In genomic region chr19:4971424-4971793, GRCh38 we compare ENCODE assay signal across 8 cellular contexts. TPM values are rescaled to one million over a fixed set of nuclear protein-coding genes. Genes with fewer than 3 reads are reported as not detected.
DNase-seq lines count a peak whose midpoint lies in the region; ATAC-seq and TF ChIP-seq lines count a peak whose summit lies in the region.

No MANE protein-coding gene starts in this region.

- H3K4me3 Mint-ChIP-seq in HFFc6 = peak overlapping the region; percentile 97

- no peak for DNase-seq in BJ (ENCODE audit: low read depth)
- DNase-seq in HFFc6 = no peak
- peak; percentile 16 for DNase-seq in activated CD4-positive, alpha-beta T cell treated with anti-CD3 and anti-CD28 coated beads, Interleukin-2, amount 50 U/mL, for 1 hour
- DNase-seq in fibroblast of mammary gland (ENCODE audit: low read depth) = no peak
- no peak for DNase-seq in psoas muscle
- DNase-seq in pons (ENCODE audit: low spot score) = no peak
- no peak for DNase-seq in GM10266 (ENCODE audit: extremely low spot score)

- H3K36me3 ChIP-seq in BJ (ENCODE audit: control insufficient read depth, insufficient read depth, low read length) (no peaks in the 10 kb centered on the region), psoas muscle (ENCODE audit: insufficient read depth in 1 of 2, low read depth in 1 of 2) (no peaks in the 10 kb centered on the region)

- ATAC-seq in psoas muscle = no peak
- no peak for ATAC-seq in HG03378 (IDR thresholded peaks at IDR 0.05; ENCODE audit: unreplicated experiment)

- TF ChIP-seq CTCF in BJ (IDR thresholded peaks at IDR 0.05; ENCODE audit: insufficient read depth, low read depth, low read length) = no peak
- TF ChIP-seq CTCF in HFFc6 (IDR thresholded peaks at IDR 0.05) = no peak
- no peak for TF ChIP-seq CTCF in fibroblast of mammary gland (conservative IDR thresholded peaks at IDR 0.05; ENCODE audit: control insufficient read depth, insufficient read depth, low read depth, low read length)
- no peak for TF ChIP-seq CTCF in psoas muscle (IDR thresholded peaks at IDR 0.05)
- TF ChIP-seq CTCF in GM10266 (IDR thresholded peaks at IDR 0.05; ENCODE audit: control insufficient read depth, insufficient read depth, low read depth, missing control alignments) = no peak

- no peaks in the 10 kb centered on the region; the same call in 1 of the 2 replicates for H3K36me3 Mint-ChIP-seq in HFFc6 (ENCODE audit: low read depth)

- POLR2A ChIA-PET in BJ (lab: Charles Lee) = no interaction called here

- intact Hi-C loops in psoas muscle (cut with DNase I) = loop anchor here in 1 of 2 donors (10.0 kb wide), 1 partner anchor 53 kb away; no protein-coding TSS in a partner anchor

- CTCF ChIA-PET in BJ (lab: Yijun Ruan, JAX) = interaction anchor here (0.7 to 4.8 kb wide), 8 partner anchors 8 to 120 kb away, joined by 3 to 27 read pairs (median 6); no protein-coding TSS in a partner anchor

- H3K4me1 Mint-ChIP-seq in HFFc6 (ENCODE audit: low read depth) = peaks cover 68% of the 10 kb centered on the region

- H3K9me3 Mint-ChIP-seq in HFFc6 = no peaks in the 10 kb centered on the region

- H3K27ac ChIP-seq in psoas muscle = peak overlapping the region; percentile 71

- H3K27me3 ChIP-seq in BJ (ENCODE audit: control insufficient read depth, insufficient read depth, low read length) (no peaks in the 10 kb centered on the region), psoas muscle (ENCODE audit: insufficient read depth in 3 of 3, low read length in 2 of 3) (no peaks in the 10 kb centered on the region)

- no peaks in the 10 kb centered on the region for H3K9me3 ChIP-seq in psoas muscle

- H3K27ac Mint-ChIP-seq in HFFc6 = peak overlapping the region; percentile 60

- 31 to 36% (median 34%) methylated on average over 10 of the region's 10 CpGs for WGBS in psoas muscle, 3 donors

- peaks cover 56% of the 10 kb centered on the region for H3K4me1 ChIP-seq in psoas muscle

- peaks cover 7% of the 10 kb centered on the region for H3K27me3 Mint-ChIP-seq in HFFc6 (ENCODE audit: insufficient read depth)

- H3K4me3 ChIP-seq in BJ (ENCODE audit: low read depth, low read length) (peak overlapping the region; percentile 83), fibroblast of mammary gland (ENCODE audit: control insufficient read depth, low read depth, low read length) (peak overlapping the region; percentile 62), psoas muscle (peak overlapping the region; percentile 73)

RNA-seq across cellular contexts. Expression of gene KDM4B, which starts 2.5 kb away (rescaled TPM):
- polyA plus RNA-seq in BJ (2011; rRNA removed) (10.5 and 15.2 TPM in 2 replicates), psoas muscle (10 to 100 TPM in 2 of 3 donors, 1 to 10 TPM in 1; 9.3 to 29.5 (median 19.9) TPM)
- polyA minus RNA-seq in BJ (2011; rRNA and poly(A)+ RNA removed) = 32.3 and 40.0 TPM in 2 replicates
- total RNA-seq in HFFc6 (2021; fragmentation: NEBNext Ultra II Directional; extraction: Animal tissue kit (Norgen Biotek cat#: 25700)) = 10 to 100 TPM; 17.0 to 27.2 (median 20.3) TPM
- 10 to 100 TPM; 22.9 to 45.9 (median 37.8) TPM for total RNA-seq in psoas muscle
